11 cellular contexts compared by ENCODE assay signal in the genomic region with DNA sequence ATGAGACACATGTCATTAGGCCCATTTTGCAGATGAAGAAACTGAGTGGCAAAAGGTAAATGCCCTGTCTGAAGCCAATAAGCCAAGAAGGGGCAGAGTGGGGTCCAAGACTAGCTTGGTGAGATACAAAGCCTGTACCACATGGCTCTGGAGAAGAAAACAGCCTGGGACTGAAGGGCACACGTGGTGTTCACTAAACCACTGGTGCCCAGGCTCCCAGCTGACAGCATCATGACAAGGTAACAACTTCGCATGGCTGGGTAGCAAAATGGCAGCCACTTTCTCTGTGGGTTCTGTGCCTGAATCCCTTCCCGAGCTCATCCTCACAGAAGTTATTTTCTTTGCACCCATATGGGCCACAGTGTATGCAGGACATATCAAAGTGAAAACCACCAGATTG.
"Had no signal": no experiment of that assay in that cellular context is flagged by ENCODE, and none has a peak within 500 bp of the region (broad histone marks: within the 10 kb centered on the region; RNA-seq: fewer than 3 reads in every experiment).

No MANE protein-coding gene starts in this region.

- FAIRE-seq: H1, H54 had no signal

- H3K4me1 ChIP-seq: HAP-1 had no signal

- H3K4me3 ChIP-seq: GM23248, GM23338, HAP-1 had no signal

- H3K9ac ChIP-seq: GM23248 had no signal

- ATAC-seq: GM23338, HCT116 had no signal

- H3K36me3 ChIP-seq: HAP-1 had no signal

- H3K4me2 ChIP-seq: GM23338 had no signal

- H3K27ac ChIP-seq: GM23248 had no signal

- H3K9me3 ChIP-seq: HAP-1 had no signal

- DNase-seq: GM23248, GOT3, H7, H9, HCEC 1CT, HFFc6 had no signal

- H2AFZ ChIP-seq: GM23248, GM23338 had no signal
